ENCODE assay signal across 8 cellular contexts in the genomic region with DNA sequence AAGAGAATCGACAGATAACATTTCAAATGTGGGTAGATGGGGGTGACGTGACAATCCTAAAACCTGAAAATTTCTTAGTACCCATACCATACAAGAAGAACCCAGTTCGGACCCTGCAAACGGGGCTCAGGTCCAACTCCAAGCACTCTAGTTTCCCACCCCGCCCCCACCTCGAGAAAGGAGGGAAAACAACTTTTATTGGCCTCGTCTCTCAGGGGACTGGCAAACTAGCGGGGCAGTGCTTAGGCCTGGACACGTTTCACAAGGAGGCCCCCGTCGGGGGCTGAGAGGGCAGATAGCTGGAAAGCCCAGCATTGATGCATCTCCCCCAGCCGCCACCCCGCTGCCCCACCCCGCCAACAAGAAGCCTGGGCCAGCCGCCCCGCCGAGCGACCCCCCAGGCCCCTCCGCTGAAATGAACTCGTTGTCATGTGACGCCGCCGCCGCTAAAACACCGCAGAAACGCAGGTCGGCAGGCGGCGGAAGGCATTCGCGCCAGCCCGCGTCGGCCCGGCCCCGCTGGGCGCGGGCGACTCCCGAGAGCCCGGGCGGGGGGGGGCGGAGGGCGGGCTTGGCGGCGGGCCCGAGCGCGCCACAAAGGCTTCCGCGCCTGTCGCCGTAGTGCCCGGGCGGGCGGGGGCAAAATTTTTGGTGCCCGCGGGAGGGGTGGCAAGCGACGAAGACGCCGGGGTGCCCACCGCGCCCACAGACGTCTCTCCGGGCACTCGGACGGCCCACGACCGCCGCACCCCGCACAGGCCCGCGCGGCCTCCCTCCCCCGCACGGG. TPM values are rescaled to one million over a fixed set of nuclear protein-coding genes. Genes with fewer than 3 reads are reported as not detected.
DNase-seq lines count a peak whose midpoint lies in the region; ATAC-seq and TF ChIP-seq lines count a peak whose summit lies in the region.

No MANE protein-coding gene starts in this region.

- H4K20me1 ChIP-seq in SK-N-SH (ENCODE audit: insufficient read depth), result peaks cover 8% of the 10 kb centered on the region

- no peaks in the 10 kb centered on the region for H3K9me3 ChIP-seq in CD4-positive, alpha-beta memory T cell (ENCODE audit: control insufficient read depth in 1 of 2, low read length in 2 of 2)
- H3K9me3 ChIP-seq in MG63 (no peaks in the 10 kb centered on the region), SK-N-SH (no peaks in the 10 kb centered on the region)

- DNase-seq in CD4-positive, alpha-beta memory T cell, result peak; percentile 62 to 75 (median 68)
- DNase-seq in MG63, result peak; percentile 90
- DNase-seq in SK-N-SH, result peak; percentile 86
- DNase-seq in activated naive CD4-positive, alpha-beta T cell treated with anti-CD3 and anti-CD28 coated beads, Interleukin-2, amount 50 U/mL, for 16 hours, result peak; percentile 65
- peak; percentile 79 for DNase-seq in globus pallidus (ENCODE audit: low spot score)
- peak; percentile 42 for DNase-seq in omental fat pad (ENCODE audit: low spot score)

- CTCF ChIA-PET in CD4-positive, alpha-beta memory T cell (lab: Charles Lee; ENCODE audit: partially characterized antibody), result interaction anchor here (1.0 to 9.6 kb wide), 59 partner anchors 10 to 1843 kb away, joined by 3 to 206 read pairs (median 5); a partner anchor contains a TSS
- CTCF ChIA-PET in SK-N-SH (lab: Yijun Ruan, JAX), result interaction anchor here (0.6 to 6.4 kb wide), 77 partner anchors 10 to 709 kb away, joined by 3 to 127 read pairs (median 4); a partner anchor contains a TSS

- no peaks in the 10 kb centered on the region for H3K9me3 Mint-ChIP-seq in CD4-positive, alpha-beta memory T cell

- H2AFZ ChIP-seq in SK-N-SH (ENCODE audit: low read depth), result peak overlapping the region; percentile 53; the same call in 1 of the 2 replicates

- ATAC-seq in GM21619 (IDR thresholded peaks at IDR 0.05; ENCODE audit: unreplicated experiment) (peak; percentile 8), omental fat pad (ENCODE audit: low FRiP score) (peak; percentile 10)

- WGBS in SK-N-SH (ENCODE audit: low lambda C conversion rate), result under 1% methylated on average over 27 of the region's 77 CpGs

- TF ChIP-seq EP300 in SK-N-SH (IDR thresholded peaks at IDR 0.05; ENCODE audit: borderline replicate concordance in 1 of 2, low read depth in 1 of 2, low read length in 1 of 2), result no peak; a peak in 1 of 4 replicates

- peak overlapping the region; percentile 76 to 94 for H3K4me3 ChIP-seq in CD4-positive, alpha-beta memory T cell (ENCODE audit: low read length in 2 of 2)
- peak overlapping the region; percentile 63 for H3K4me3 ChIP-seq in MG63
- H3K4me3 ChIP-seq in SK-N-SH (ENCODE audit: low read depth in 2 of 2, low read length in 1 of 2), result peak overlapping the region; percentile 62 to 63

- TF ChIP-seq CTCF in SK-N-SH (IDR thresholded peaks at IDR 0.05) (no peak), omental fat pad (IDR thresholded peaks at IDR 0.05) (no peak)

- peaks cover 34 to 60% (median 46%) of the 10 kb centered on the region in 4 donors for H3K4me1 Mint-ChIP-seq in CD4-positive, alpha-beta memory T cell

- H3K4me2 ChIP-seq in SK-N-SH, result peak overlapping the region; percentile 87

- H3K9ac ChIP-seq in SK-N-SH, result peak overlapping the region; percentile 84

- peak overlapping the region; percentile 84 to 99 (median 95) for H3K27ac Mint-ChIP-seq in CD4-positive, alpha-beta memory T cell

- H3F3A ChIP-seq in SK-N-SH (replicated peaks; ENCODE audit: insufficient read depth), result peaks cover 24% of the 10 kb centered on the region

- H3K27me3 Mint-ChIP-seq in CD4-positive, alpha-beta memory T cell, result no peaks in the 10 kb centered on the region

- no peaks in the 10 kb centered on the region for H3K27me3 ChIP-seq in CD4-positive, alpha-beta memory T cell (ENCODE audit: insufficient read depth, low read length)
- H3K27me3 ChIP-seq in MG63, result no peaks in the 10 kb centered on the region
- H3K27me3 ChIP-seq in SK-N-SH (ENCODE audit: insufficient read depth), result no peaks in the 10 kb centered on the region

- peak overlapping the region; percentile 84 to 97 (median 94) for H3K4me3 Mint-ChIP-seq in CD4-positive, alpha-beta memory T cell

- POLR2A ChIA-PET in CD4-positive, alpha-beta memory T cell (lab: Charles Lee; ENCODE audit: partially characterized antibody), result interaction anchor here (0.6 to 6.4 kb wide), 32 partner anchors 21 to 1423 kb away, joined by 3 to 143 read pairs (median 6); a partner anchor contains a TSS
- POLR2A ChIA-PET in SK-N-SH (lab: Yijun Ruan, JAX), result interaction anchor here (0.6 to 2.4 kb wide), 7 partner anchors 69 to 1016 kb away, joined by 3 to 33 read pairs (median 21); a partner anchor contains a TSS

- peaks cover 47% of the 10 kb centered on the region for H3K4me1 ChIP-seq in CD4-positive, alpha-beta memory T cell (ENCODE audit: insufficient read depth, low read length)
- peaks cover 17 to 24% of the 10 kb centered on the region in 2 experiments; a peak in 3 of 4 replicates for H3K4me1 ChIP-seq in SK-N-SH (ENCODE audit: control insufficient read depth in 1 of 2, insufficient read depth in 2 of 2, low read depth in 1 of 2, low read length in 1 of 2)

- H3K9me2 ChIP-seq in SK-N-SH, result no peaks in the 10 kb centered on the region

- no peak for TF ChIP-seq RAD21 in SK-N-SH (IDR thresholded peaks at IDR 0.05; ENCODE audit: low read length)

- no peaks in the 10 kb centered on the region for H3K36me3 ChIP-seq in CD4-positive, alpha-beta memory T cell (ENCODE audit: insufficient read depth, low read length)
- H3K36me3 ChIP-seq in MG63 (peaks cover 6% of the 10 kb centered on the region), SK-N-SH (replicated peaks in 1 of 2; ENCODE audit: control insufficient read depth in 1 of 2, insufficient read depth in 2 of 2, low read length in 1 of 2) (no peaks in the 10 kb centered on the region)

- intact Hi-C loops in CD4-positive, alpha-beta memory T cell (cut with micrococcal nuclease), result loop anchor here (1.0 to 10.0 kb wide), 10 partner anchors 17 to 1843 kb away; a partner anchor contains a TSS

- H3K36me3 Mint-ChIP-seq in CD4-positive, alpha-beta memory T cell, result peaks cover 0 to 15% of the 10 kb centered on the region in 2 donors

- peak overlapping the region; percentile 80 for H3K27ac ChIP-seq in CD4-positive, alpha-beta memory T cell (ENCODE audit: low read depth, low read length)
- peak overlapping the region; percentile 95 to 98 for H3K27ac ChIP-seq in SK-N-SH (ENCODE audit: low read depth in 2 of 2, low read length in 1 of 2)
- peak overlapping the region; percentile 92 for H3K27ac ChIP-seq in temporal lobe (ENCODE audit: low read depth, low read length)

- peaks cover 53% of the 10 kb centered on the region for H3K79me2 ChIP-seq in SK-N-SH (ENCODE audit: insufficient read depth)

TF ChIP-seq in SK-N-SH, 30 proteins besides CTCF, POLR2A, EP300 and RAD21 (continues in another document):
- TF ChIP-seq RCOR1 (IDR thresholded peaks at IDR 0.05; ENCODE audit: low read length), result no peak
- TF ChIP-seq FOSL2 (IDR thresholded peaks at IDR 0.05; ENCODE audit: borderline replicate concordance, low read depth), result no peak
- TF ChIP-seq MXI1 (IDR thresholded peaks at IDR 0.05; ENCODE audit: low read depth, low read length), result peak; percentile 69
- TF ChIP-seq MEF2A (IDR thresholded peaks at IDR 0.05; ENCODE audit: borderline replicate concordance, low read depth), result no peak
- no peak for TF ChIP-seq POLR2AphosphoS5 (IDR thresholded peaks at IDR 0.05; ENCODE audit: low read depth, low read length)
- no peak; the same call in 1 of the 2 replicates for TF ChIP-seq TCF12 (IDR thresholded peaks at IDR 0.05)
- 0 out of 2 replicates have a peak, but pooled peaks have one; percentile 2 for TF ChIP-seq SMC3 (IDR thresholded peaks at IDR 0.05; ENCODE audit: low read depth, low read length)
- no peak for TF ChIP-seq EZH2phosphoT487 (IDR thresholded peaks at IDR 0.05; ENCODE audit: borderline replicate concordance, low read depth)
- no peak; the same call in 1 of the 2 replicates for TF ChIP-seq FOXJ3 (CRISPR knock-in tag; IDR thresholded peaks at IDR 0.05)
- TF ChIP-seq GATA2 (CRISPR knock-in tag; IDR thresholded peaks at IDR 0.05), result no peak
- TF ChIP-seq, protein P1, sequence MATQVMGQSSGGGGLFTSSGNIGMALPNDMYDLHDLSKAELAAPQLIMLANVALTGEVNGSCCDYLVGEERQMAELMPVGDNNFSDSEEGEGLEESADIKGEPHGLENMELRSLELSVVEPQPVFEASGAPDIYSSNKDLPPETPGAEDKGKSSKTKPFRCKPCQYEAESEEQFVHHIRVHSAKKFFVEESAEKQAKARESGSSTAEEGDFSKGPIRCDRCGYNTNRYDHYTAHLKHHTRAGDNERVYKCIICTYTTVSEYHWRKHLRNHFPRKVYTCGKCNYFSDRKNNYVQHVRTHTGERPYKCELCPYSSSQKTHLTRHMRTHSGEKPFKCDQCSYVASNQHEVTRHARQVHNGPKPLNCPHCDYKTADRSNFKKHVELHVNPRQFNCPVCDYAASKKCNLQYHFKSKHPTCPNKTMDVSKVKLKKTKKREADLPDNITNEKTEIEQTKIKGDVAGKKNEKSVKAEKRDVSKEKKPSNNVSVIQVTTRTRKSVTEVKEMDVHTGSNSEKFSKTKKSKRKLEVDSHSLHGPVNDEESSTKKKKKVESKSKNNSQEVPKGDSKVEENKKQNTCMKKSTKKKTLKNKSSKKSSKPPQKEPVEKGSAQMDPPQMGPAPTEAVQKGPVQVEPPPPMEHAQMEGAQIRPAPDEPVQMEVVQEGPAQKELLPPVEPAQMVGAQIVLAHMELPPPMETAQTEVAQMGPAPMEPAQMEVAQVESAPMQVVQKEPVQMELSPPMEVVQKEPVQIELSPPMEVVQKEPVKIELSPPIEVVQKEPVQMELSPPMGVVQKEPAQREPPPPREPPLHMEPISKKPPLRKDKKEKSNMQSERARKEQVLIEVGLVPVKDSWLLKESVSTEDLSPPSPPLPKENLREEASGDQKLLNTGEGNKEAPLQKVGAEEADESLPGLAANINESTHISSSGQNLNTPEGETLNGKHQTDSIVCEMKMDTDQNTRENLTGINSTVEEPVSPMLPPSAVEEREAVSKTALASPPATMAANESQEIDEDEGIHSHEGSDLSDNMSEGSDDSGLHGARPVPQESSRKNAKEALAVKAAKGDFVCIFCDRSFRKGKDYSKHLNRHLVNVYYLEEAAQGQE (IDR thresholded peaks at IDR 0.05; ENCODE audit: low read depth, low read length), result no peak
- TF ChIP-seq NRF1 (IDR thresholded peaks at IDR 0.05; ENCODE audit: low read depth, low read length), result no peak
- peak; percentile 38 for TF ChIP-seq CHD2 (IDR thresholded peaks at IDR 0.05; ENCODE audit: low read length, partially characterized antibody)
- no peak for TF ChIP-seq SIN3A (IDR thresholded peaks at IDR 0.05; ENCODE audit: borderline replicate concordance, low read depth, low read length)
- TF ChIP-seq ELF1 (IDR thresholded peaks at IDR 0.05), result no peak

RNA-seq across cellular contexts. Expression of a gene that starts 0.7 kb away (rescaled TPM):
- total RNA-seq in CD4-positive, alpha-beta memory T cell, result 10 to 100 TPM; 52.7 to 56.1 TPM
- polyA plus RNA-seq in CD4-positive, alpha-beta memory T cell, result 10 to 100 TPM; 17.6 to 21.6 TPM
- total RNA-seq in MG63 (2014; rRNA removed; shearing (Covaris generic); ENCODE audit: low replicate concordance), result 29.0 and 41.6 TPM in 2 replicates
- 5.5 and 6.9 TPM in 2 replicates for polyA plus RNA-seq in SK-N-SH (2012; rRNA removed)
- polyA plus RNA-seq in SK-N-SH (2012; cell fraction: cytosol; rRNA removed), result 8.3 and 9.0 TPM in 2 replicates
- 3.8 and 7.6 TPM in 2 replicates for polyA plus RNA-seq in SK-N-SH (2012; cell fraction: nucleus; rRNA removed)
- total RNA-seq in omental fat pad (10 to 100 TPM; 37.6 to 57.5 (median 41.6) TPM), temporal lobe (64.9 TPM)

Comparison
In these comparisons a context has a peak if more than half of its experiments do, and no peak if none do; other contexts are left out.
1. Peak in every context shown above with its lines: DNase-seq, ATAC-seq, H3K4me3 ChIP-seq and H3K27ac ChIP-seq.